30 cellular contexts compared by ENCODE assay signal in genomic region chr3:10502185-10502880, GRCh38. TPM values are rescaled to one million over a fixed set of nuclear protein-coding genes. Genes with fewer than 3 reads are reported as not detected.
"Had no signal": no experiment of that assay in that cellular context is flagged by ENCODE, and none has a peak within 500 bp of the region (broad histone marks: within the 10 kb centered on the region; RNA-seq: fewer than 3 reads in every experiment).

No MANE protein-coding gene starts in this region.

- H3K27ac ChIP-seq: esophagus squamous epithelium, left ventricle myocardium inferior, pancreas, prostate gland, testis, transverse colon, WERI-Rb-1 had no signal

- ATAC-seq: activated CD4-positive, CD25-positive, alpha-beta regulatory T cell treated with anti-CD3 and anti-CD28 coated beads, Interleukin-2, amount 50 U/mL, for 24 hours; pancreas; stimulated activated naive CD8-positive, alpha-beta T cell treated with anti-CD3 and anti-CD28 coated beads, Interleukin-15, Interleukin-2, amounts not matched to agents 100 U/mL and 50 U/mL, for 24 hours had no signal

- H3K27me3 ChIP-seq: pancreas, testis had no signal

- H3K4me2 ChIP-seq: smooth muscle cell had no signal

- DNase-seq: activated CD4-positive, alpha-beta T cell treated with anti-CD3 and anti-CD28 coated beads for 48 hours; activated CD4-positive, alpha-beta T cell treated with anti-CD3 and anti-CD28 coated beads, Interleukin-2, amount 50 U/mL, for 48 hours; activated CD8-positive, alpha-beta memory T cell treated with anti-CD3 and anti-CD28 coated beads for 24 hours; activated CD8-positive, alpha-beta memory T cell treated with anti-CD3 and anti-CD28 coated beads, Interleukin-2, amount 50 U/mL, for 4 hours; activated gamma-delta T cell; activated naive CD4-positive, alpha-beta T cell treated with anti-CD3 and anti-CD28 coated beads, Interleukin-2, amount 10 ng/mL, durations not matched to agents 7 days and 5 days; activated T-cell treated with anti-CD3 and anti-CD28 coated beads, Interleukin-2, amount 50 U/mL, for 1 hour; amniotic stem cell; esophagus squamous epithelium; foreskin melanocyte; left ventricle myocardium inferior; naive B cell; nephron progenitor cell; nucleus accumbens; pancreas; retina; stimulated activated CD4-positive, alpha-beta T cell treated with anti-CD3 and anti-CD28 coated beads, Interleukin-15, amount 100 ng/mL, for 24 hours; stimulated activated CD4-positive, alpha-beta T cell treated with anti-CD3 and anti-CD28 coated beads, Interleukin-2, amount 100 ng/mL, for 24 hours; stimulated activated naive CD8-positive, alpha-beta T cell treated with anti-CD3 and anti-CD28 coated beads, Interleukin-15, Interleukin-2, amounts not matched to agents 100 U/mL and 50 U/mL, for 24 hours; T-helper 9 cell; testis; transverse colon; WERI-Rb-1 had no signal

- H3K9me3 ChIP-seq: esophagus squamous epithelium, left ventricle myocardium inferior, pancreas, prostate gland, testis, transverse colon had no signal

- H3K4me3 ChIP-seq: esophagus squamous epithelium, left ventricle myocardium inferior, pancreas, prostate gland, smooth muscle cell, testis, transverse colon had no signal

- H3K36me3 Mint-ChIP-seq: activated naive CD4-positive, alpha-beta T cell treated with anti-CD3 and anti-CD28 coated beads, Interleukin-2, amount 10 ng/mL, durations not matched to agents 7 days and 5 days; naive B cell had no signal

- H3K4me1 ChIP-seq: pancreas, prostate gland had no signal

- H3K9me3 Mint-ChIP-seq: activated naive CD4-positive, alpha-beta T cell treated with anti-CD3 and anti-CD28 coated beads, Interleukin-2, amount 10 ng/mL, durations not matched to agents 7 days and 5 days; activated T-helper 1 cell treated with anti-CD3 and anti-CD28 coated beads, Interleukin-12 subunit alpha, Interleukin-12 subunit beta, Interleukin-2, Interleukin-4 antibody, amounts not matched to agents 30 ng/mL and 10 ng/mL and 1 ng/mL, durations not matched to agents 14 hours and 24 hours and 36 hours; naive B cell; nephron progenitor cell; T-helper 1 cell treated with Interleukin-12 subunit alpha and Interleukin-12 subunit beta and Interleukin-4 antibody, amounts not matched to agents 30 μg/mL and 1 μg/mL, for 36 hours had no signal

- H3K27ac Mint-ChIP-seq: activated naive CD4-positive, alpha-beta T cell treated with anti-CD3 and anti-CD28 coated beads, Interleukin-2, amount 10 ng/mL, durations not matched to agents 7 days and 5 days; activated T-helper 1 cell treated with anti-CD3 and anti-CD28 coated beads, Interleukin-12 subunit alpha, Interleukin-12 subunit beta, Interleukin-2, Interleukin-4 antibody, amounts not matched to agents 30 ng/mL and 10 ng/mL and 1 ng/mL, durations not matched to agents 14 hours and 24 hours and 36 hours; nephron progenitor cell; T-helper 1 cell treated with Interleukin-12 subunit alpha and Interleukin-12 subunit beta and Interleukin-4 antibody, amounts not matched to agents 30 μg/mL and 1 μg/mL, for 36 hours had no signal

- H3K4me3 Mint-ChIP-seq: activated naive CD4-positive, alpha-beta T cell treated with anti-CD3 and anti-CD28 coated beads, Interleukin-2, amount 10 ng/mL, durations not matched to agents 7 days and 5 days; activated T-helper 1 cell treated with anti-CD3 and anti-CD28 coated beads, Interleukin-12 subunit alpha, Interleukin-12 subunit beta, Interleukin-2, Interleukin-4 antibody, amounts not matched to agents 30 ng/mL and 10 ng/mL and 1 ng/mL, durations not matched to agents 14 hours and 24 hours and 36 hours; naive B cell; nephron progenitor cell; T-helper 1 cell treated with Interleukin-12 subunit alpha and Interleukin-12 subunit beta and Interleukin-4 antibody, amounts not matched to agents 30 μg/mL and 1 μg/mL, for 36 hours had no signal

- H3K36me3 ChIP-seq: esophagus squamous epithelium, left ventricle myocardium inferior, pancreas, prostate gland, transverse colon, WERI-Rb-1 had no signal

RNA-seq across cellular contexts. Expression of gene ATP2B2, which starts 3.1 kb away (rescaled TPM):
- total RNA-seq: activated T-helper 1 cell treated with anti-CD3 and anti-CD28 coated beads, Interleukin-12 subunit alpha, Interleukin-12 subunit beta, Interleukin-2, Interleukin-4 antibody, amounts not matched to agents 30 ng/mL and 10 ng/mL and 1 ng/mL, durations not matched to agents 14 hours and 24 hours and 36 hours; glomerular endothelial cell; left ventricle myocardium inferior; lung microvascular endothelial cell; smooth muscle cell; transverse colon had no signal
